ENCODE assay signal across 26 cellular contexts in the genomic region with DNA sequence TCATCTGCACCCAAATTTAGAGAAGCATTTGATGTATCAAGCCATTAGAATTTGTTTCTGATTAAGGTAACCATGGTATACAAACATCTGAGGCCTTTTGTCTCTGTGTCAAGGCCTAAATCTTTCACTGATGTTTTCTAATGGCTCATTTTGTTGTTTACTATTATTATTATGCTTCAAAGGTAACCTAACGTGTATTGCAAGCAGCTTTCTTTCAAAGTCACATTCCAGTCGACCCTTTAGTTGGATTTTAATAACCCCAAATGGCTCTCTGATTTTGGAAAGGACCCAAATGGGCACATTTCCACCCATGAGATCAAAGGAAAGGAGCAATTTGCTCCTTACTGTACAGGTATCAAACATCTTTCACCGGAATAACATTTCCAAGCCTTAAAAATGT. TPM values are rescaled to one million over a fixed set of nuclear protein-coding genes. Genes with fewer than 3 reads are reported as not detected.
"Had no signal": no experiment of that assay in that cellular context is flagged by ENCODE, and none has a peak within 500 bp of the region (broad histone marks: within the 10 kb centered on the region; RNA-seq: fewer than 3 reads in every experiment).

No MANE protein-coding gene starts in this region.

- H3K9me3 ChIP-seq: MG63, SK-N-SH had no signal

- H3K4me2 ChIP-seq: SK-N-SH had no signal

- DNase-seq: IMR-90, Karpas-422, KG1, MG63, NCI-H1436, NCI-H187, NCI-H2029, NCI-H2081 treated with DMSO at 0.1 percent for 48 hours, NCI-H2171 treated with DMSO at 0.1 percent for 48 hours, NCI-H345, NCI-H446 treated with DMSO at 0.1 percent for 48 hours, NCI-H510A treated with DMSO at 0.1 percent for 48 hours, NCI-H526, NCI-H82, PC-3, SHP77, SK-N-SH, SW 1271, T-helper 1 cell, T-helper 17 cell had no signal

- H3K27me3 ChIP-seq: MG63 had no signal

- H3K9ac ChIP-seq: SK-N-SH had no signal

- H3K9me2 ChIP-seq: SK-N-SH had no signal

- H3K27ac Mint-ChIP-seq: T-helper 17 cell had no signal

- H3K4me3 ChIP-seq: MG63 had no signal

- ATAC-seq: HepG2, Panc1, PC-3, T-helper 17 cell had no signal

- H3K27ac ChIP-seq: RWPE1 had no signal

- H3K4me3 Mint-ChIP-seq: T-helper 17 cell had no signal

- H3K36me3 ChIP-seq: MG63 had no signal

- H3K4me1 Mint-ChIP-seq: T-helper 17 cell had no signal

RNA-seq across cellular contexts. Expression of a gene that starts 46.7 kb away (rescaled TPM):
- total RNA-seq: HepG2, HT1080, OCI-LY7, PC-3, SK-MEL-5, T-helper 17 cell had no signal
